ENCODE assay signal across 22 cellular contexts in genomic region chr14:99327458-99328250, GRCh38. TPM values are rescaled to one million over a fixed set of nuclear protein-coding genes. Genes with fewer than 3 reads are reported as not detected.
DNase-seq lines count a peak whose midpoint lies in the region; ATAC-seq and TF ChIP-seq lines count a peak whose summit lies in the region.
"Had no signal": no experiment of that assay in that cellular context is flagged by ENCODE, and none has a peak within 500 bp of the region (broad histone marks: within the 10 kb centered on the region; RNA-seq: fewer than 3 reads in every experiment).

No MANE protein-coding gene starts in this region.

- H3K27ac ChIP-seq in SK-N-MC (no peak overlapping the region), spleen (no peak overlapping the region), lower lobe of right lung (no peak overlapping the region)
- H3K27ac ChIP-seq: breast epithelium, prostate gland, uterus, WERI-Rb-1 had no signal

- TF ChIP-seq CTCF in spleen (IDR thresholded peaks at IDR 0.05 in 8 of 11, conservative IDR thresholded peaks at IDR 0.05 in 3 of 11) (no peak), lower lobe of right lung (IDR thresholded peaks at IDR 0.05) (no peak)

- 57 to 64% (median 63%) methylated on average over 14 of the region's 14 CpGs for WGBS in spleen, 5 donors

- TF ChIP-seq POLR2A in spleen (IDR thresholded peaks at IDR 0.05) = no peak

- H3K4me3 ChIP-seq in SK-N-MC (peak overlapping the region; percentile 3; the same call in 1 of the 2 replicates), spleen (no peak overlapping the region), lower lobe of right lung (no peak overlapping the region)
- H3K4me3 ChIP-seq: breast epithelium, prostate gland, uterus had no signal

- H3K36me3 ChIP-seq in SK-N-MC (ENCODE audit: insufficient read depth, low read length) (no peaks in the 10 kb centered on the region), spleen (no peaks in the 10 kb centered on the region), lower lobe of right lung (no peaks in the 10 kb centered on the region)
- H3K36me3 ChIP-seq: breast epithelium, prostate gland, uterus, WERI-Rb-1 had no signal

- H3K9me3 Mint-ChIP-seq in activated T-cell treated with anti-CD3 and anti-CD28 coated beads, Interleukin-2, amount 50 U/mL, for 24 hours = no peaks in the 10 kb centered on the region
- no peaks in the 10 kb centered on the region for H3K9me3 Mint-ChIP-seq in stimulated activated naive CD8-positive, alpha-beta T cell treated with anti-CD3 and anti-CD28 coated beads, Interleukin-15, amount 100 ng/mL, for 72 hours
- H3K9me3 Mint-ChIP-seq: activated CD4-positive, alpha-beta memory T cell treated with anti-CD3 and anti-CD28 coated beads, Interleukin-2, amount 10 ng/mL, durations not matched to agents 7 days and 5 days; activated naive CD8-positive, alpha-beta T cell treated with anti-CD3 and anti-CD28 coated beads, Interleukin-2, amount 50 U/mL, for 24 hours; stimulated activated naive CD8-positive, alpha-beta T cell treated with anti-CD3 and anti-CD28 coated beads, Interleukin-15, Interleukin-2, amounts not matched to agents 100 ng/mL and 50 ng/mL, for 24 hours; T-helper 1 cell treated with Interleukin-12 subunit alpha and Interleukin-12 subunit beta and Interleukin-4 antibody, amounts not matched to agents 30 μg/mL and 1 μg/mL, for 36 hours had no signal

- no peak for ATAC-seq in lower lobe of right lung
- no peak for ATAC-seq in stimulated activated naive CD8-positive, alpha-beta T cell treated with anti-CD3 and anti-CD28 coated beads, Interleukin-15, amount 100 ng/mL, for 72 hours
- ATAC-seq: activated naive CD8-positive, alpha-beta T cell treated with anti-CD3 and anti-CD28 coated beads, Interleukin-2, amount 50 U/mL, for 24 hours; left colon had no signal

- H3K27me3 Mint-ChIP-seq in activated T-cell treated with anti-CD3 and anti-CD28 coated beads, Interleukin-2, amount 50 U/mL, for 24 hours = peaks cover 24% of the 10 kb centered on the region
- H3K27me3 Mint-ChIP-seq in stimulated activated naive CD8-positive, alpha-beta T cell treated with anti-CD3 and anti-CD28 coated beads, Interleukin-15, amount 100 ng/mL, for 72 hours = peaks cover 8% of the 10 kb centered on the region

- H3K27me3 ChIP-seq in spleen (replicated peaks in 1 of 7) = peaks cover 0 to 54% (median 0%) of the 10 kb centered on the region in 7 donors
- H3K27me3 ChIP-seq in lower lobe of right lung (ENCODE audit: low read depth) = no peaks in the 10 kb centered on the region
- H3K27me3 ChIP-seq: uterus had no signal

- H3K4me3 Mint-ChIP-seq in activated T-cell treated with anti-CD3 and anti-CD28 coated beads, Interleukin-2, amount 50 U/mL, for 24 hours = no peak overlapping the region
- H3K4me3 Mint-ChIP-seq in stimulated activated naive CD8-positive, alpha-beta T cell treated with anti-CD3 and anti-CD28 coated beads, Interleukin-15, amount 100 ng/mL, for 72 hours = no peak overlapping the region
- H3K4me3 Mint-ChIP-seq: activated CD4-positive, alpha-beta memory T cell treated with anti-CD3 and anti-CD28 coated beads, Interleukin-2, amount 10 ng/mL, durations not matched to agents 7 days and 5 days; activated naive CD8-positive, alpha-beta T cell treated with anti-CD3 and anti-CD28 coated beads, Interleukin-2, amount 50 U/mL, for 24 hours; stimulated activated naive CD8-positive, alpha-beta T cell treated with anti-CD3 and anti-CD28 coated beads, Interleukin-15, Interleukin-2, amounts not matched to agents 100 ng/mL and 50 ng/mL, for 24 hours; T-helper 1 cell treated with Interleukin-12 subunit alpha and Interleukin-12 subunit beta and Interleukin-4 antibody, amounts not matched to agents 30 μg/mL and 1 μg/mL, for 36 hours had no signal

- no peak overlapping the region for H3K27ac Mint-ChIP-seq in activated T-cell treated with anti-CD3 and anti-CD28 coated beads, Interleukin-2, amount 50 U/mL, for 24 hours
- H3K27ac Mint-ChIP-seq in stimulated activated naive CD8-positive, alpha-beta T cell treated with anti-CD3 and anti-CD28 coated beads, Interleukin-15, amount 100 ng/mL, for 72 hours = peak overlapping the region in 1 of 2 donors; percentile 19
- H3K27ac Mint-ChIP-seq: activated CD4-positive, alpha-beta memory T cell treated with anti-CD3 and anti-CD28 coated beads, Interleukin-2, amount 10 ng/mL, durations not matched to agents 7 days and 5 days; activated naive CD8-positive, alpha-beta T cell treated with anti-CD3 and anti-CD28 coated beads, Interleukin-2, amount 50 U/mL, for 24 hours; stimulated activated naive CD8-positive, alpha-beta T cell treated with anti-CD3 and anti-CD28 coated beads, Interleukin-15, Interleukin-2, amounts not matched to agents 100 ng/mL and 50 ng/mL, for 24 hours; T-helper 1 cell treated with Interleukin-12 subunit alpha and Interleukin-12 subunit beta and Interleukin-4 antibody, amounts not matched to agents 30 μg/mL and 1 μg/mL, for 36 hours had no signal

- intact Hi-C loops in spleen (cut with DNase I; ENCODE audit: low total_unique reads) = no loop called here
- intact Hi-C loops in lower lobe of right lung (cut with DNase I) = no loop called here

- DNase-seq in activated T-cell treated with anti-CD3 and anti-CD28 coated beads, Interleukin-2, amount 50 U/mL, for 24 hours = peak; percentile 8
- DNase-seq in activated T-cell treated with anti-CD3 and anti-CD28 coated beads, Interleukin-2, amount 50 U/mL, for 1 hour = no peak
- peak; percentile 22 for DNase-seq in SK-N-MC (ENCODE audit: low read depth, low spot score)
- DNase-seq in islet precursor cell = peak; percentile 92
- peak; percentile 34 for DNase-seq in spleen
- DNase-seq in HCEC 1CT = no peak
- DNase-seq in lower lobe of right lung = no peak
- no peak for DNase-seq in stimulated activated naive CD8-positive, alpha-beta T cell treated with anti-CD3 and anti-CD28 coated beads, Interleukin-15, amount 100 ng/mL, for 72 hours
- DNase-seq: activated CD4-positive, alpha-beta memory T cell treated with anti-CD3 and anti-CD28 coated beads, Interleukin-2, amount 10 ng/mL, durations not matched to agents 7 days and 5 days; activated naive CD8-positive, alpha-beta T cell treated with anti-CD3 and anti-CD28 coated beads, Interleukin-2, amount 50 U/mL, for 24 hours; DMS79; left colon; NCI-H146; NCI-H226; SHP77; stimulated activated CD4-positive, alpha-beta T cell treated with anti-CD3 and anti-CD28 coated beads, Interleukin-15, amount 100 ng/mL, for 24 hours; uterus; WERI-Rb-1 had no signal

- no peaks in the 10 kb centered on the region for H3K9me3 ChIP-seq in SK-N-MC (ENCODE audit: low read depth, low read length)
- H3K9me3 ChIP-seq in spleen = no peaks in the 10 kb centered on the region
- H3K9me3 ChIP-seq in lower lobe of right lung = no peaks in the 10 kb centered on the region
- H3K9me3 ChIP-seq: breast epithelium, prostate gland, uterus had no signal

- no peak overlapping the region for H3K9ac ChIP-seq in SK-N-MC (ENCODE audit: insufficient read length)

- H3K4me1 Mint-ChIP-seq in activated T-cell treated with anti-CD3 and anti-CD28 coated beads, Interleukin-2, amount 50 U/mL, for 24 hours (ENCODE audit: low read depth) = peaks cover 1% of the 10 kb centered on the region
- H3K4me1 Mint-ChIP-seq in stimulated activated naive CD8-positive, alpha-beta T cell treated with anti-CD3 and anti-CD28 coated beads, Interleukin-15, amount 100 ng/mL, for 72 hours = no peaks in the 10 kb centered on the region
- H3K4me1 Mint-ChIP-seq: activated CD4-positive, alpha-beta memory T cell treated with anti-CD3 and anti-CD28 coated beads, Interleukin-2, amount 10 ng/mL, durations not matched to agents 7 days and 5 days; activated naive CD8-positive, alpha-beta T cell treated with anti-CD3 and anti-CD28 coated beads, Interleukin-2, amount 50 U/mL, for 24 hours had no signal

- no peaks in the 10 kb centered on the region for H3K36me3 Mint-ChIP-seq in activated T-cell treated with anti-CD3 and anti-CD28 coated beads, Interleukin-2, amount 50 U/mL, for 24 hours (ENCODE audit: low read depth)

- H3K4me1 ChIP-seq in spleen = no peaks in the 10 kb centered on the region
- no peaks in the 10 kb centered on the region for H3K4me1 ChIP-seq in lower lobe of right lung
- H3K4me1 ChIP-seq: breast epithelium, prostate gland, uterus had no signal

RNA-seq across cellular contexts. Expression of gene BCL11B, which starts 55.7 kb away (rescaled TPM):
- 10 to 100 TPM in 6 of 7 donors, 1 to 10 TPM in 1; 7.9 to 21.1 (median 13.1) TPM for total RNA-seq in spleen
- polyA plus RNA-seq in spleen = 1 to 10 TPM in 2 of 3 donors, under 1 TPM in 1; 0.74 to 1.5 (median 1.4) TPM
- 2.3 TPM for total RNA-seq in lower lobe of right lung

Comparison
In these comparisons a context has a peak if more than half of its experiments do, and no peak if none do; other contexts are left out.
1. DNase-seq: peak in activated T-cell treated with anti-CD3 and anti-CD28 coated beads, Interleukin-2, amount 50 U/mL, for 24 hours (single experiment), SK-N-MC (single experiment), islet precursor cell (single experiment) and spleen (single experiment); none in activated T-cell treated with anti-CD3 and anti-CD28 coated beads, Interleukin-2, amount 50 U/mL, for 1 hour (single experiment), HCEC 1CT (single experiment), lower lobe of right lung (single experiment) and stimulated activated naive CD8-positive, alpha-beta T cell treated with anti-CD3 and anti-CD28 coated beads, Interleukin-15, amount 100 ng/mL, for 72 hours (0 of 2).